ENCODE assay signal across 26 cellular contexts in the genomic region with DNA sequence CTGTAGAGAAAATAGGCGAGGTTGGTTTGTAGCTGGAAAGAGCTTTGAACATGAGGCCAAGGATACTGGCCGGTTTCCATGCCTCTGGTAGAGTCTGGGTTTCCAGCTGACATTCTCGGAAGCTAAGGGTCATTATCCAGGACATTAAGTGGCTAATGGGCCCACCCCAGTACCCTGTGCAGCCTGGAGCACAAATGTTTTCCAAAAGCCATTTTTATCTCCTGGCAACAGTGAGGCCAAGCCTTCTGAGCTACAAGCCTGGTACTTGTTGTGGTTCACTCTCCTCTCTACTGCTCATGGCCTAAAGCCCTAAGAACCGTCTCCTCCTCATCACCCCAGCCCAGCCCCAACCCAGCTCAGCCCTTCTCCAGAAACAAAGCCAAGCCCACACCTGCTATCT.
"Had no signal": no experiment of that assay in that cellular context is flagged by ENCODE, and none has a peak within 500 bp of the region (broad histone marks: within the 10 kb centered on the region; RNA-seq: fewer than 3 reads in every experiment).

No MANE protein-coding gene starts in this region.

- ATAC-seq: activated CD8-positive, alpha-beta T cell treated with anti-CD3 and anti-CD28 coated beads, Interleukin-2, amount 10 ng/mL, durations not matched to agents 7 days and 5 days; activated naive CD4-positive, alpha-beta T cell treated with anti-CD3 and anti-CD28 coated beads, Interleukin-2, amount 50 U/mL, for 72 hours; activated naive CD8-positive, alpha-beta T cell treated with anti-CD3 and anti-CD28 coated beads, Interleukin-2, amount 50 U/mL, for 24 hours; body of pancreas; T-helper 17 cell; WTC11 had no signal

- DNase-seq: activated CD4-positive, alpha-beta T cell treated with anti-CD3 and anti-CD28 coated beads for 48 hours; activated CD4-positive, alpha-beta T cell treated with anti-CD3 and anti-CD28 coated beads, Interleukin-2, amount 50 U/mL, for 4 hours; activated CD4-positive, CD25-positive, alpha-beta regulatory T cell treated with anti-CD3 and anti-CD28 coated beads, Interleukin-2, amount 50 U/mL, for 72 hours; activated CD8-positive, alpha-beta memory T cell treated with anti-CD3 and anti-CD28 coated beads, Interleukin-2, amount 50 U/mL, for 48 hours; activated CD8-positive, alpha-beta T cell treated with anti-CD3 and anti-CD28 coated beads, Interleukin-2, amount 10 ng/mL, durations not matched to agents 7 days and 5 days; activated effector memory CD4-positive, alpha-beta T cell treated with Interleukin-2 at 50 U/mL for 16 hours; activated naive CD4-positive, alpha-beta T cell; activated naive CD8-positive, alpha-beta T cell treated with anti-CD3 and anti-CD28 coated beads, Interleukin-2, amount 50 U/mL, for 24 hours; activated T-cell treated with anti-CD3 and anti-CD28 coated beads, Interleukin-2, amount 50 U/mL, for 1 hour; amniotic stem cell; central memory CD4-positive, alpha-beta T cell; NCI-H1105; NCI-H1694; NCI-H2029; NCI-H2107; NCI-H446 treated with DMSO at 0.1 percent for 48 hours; NCI-H524 treated with DMSO at 0.1 percent for 48 hours; NCI-H82; Peyer's patch; Right ventricle myocardium superior; SJCRH30; T-helper 17 cell; T-helper 9 cell had no signal
